ENCODE assay signal across 8 cellular contexts in genomic region chr9:104927216-104927911, GRCh38. TPM values are rescaled to one million over a fixed set of nuclear protein-coding genes. Genes with fewer than 3 reads are reported as not detected.
DNase-seq lines count a peak whose midpoint lies in the region; ATAC-seq and TF ChIP-seq lines count a peak whose summit lies in the region.

No MANE protein-coding gene starts in this region.

- no peak for DNase-seq in GM12864 (ENCODE audit: low read depth)
- peak; percentile 18 for DNase-seq in MM.1S
- DNase-seq in activated CD8-positive, alpha-beta memory T cell treated with anti-CD3 and anti-CD28 coated beads, Interleukin-2, amount 50 U/mL, for 48 hours, result peak; percentile 70
- DNase-seq in fibroblast of lung (ENCODE audit: low read depth in 2 of 2), result peak; percentile 44 to 62
- peak; percentile 51 to 79 for DNase-seq in tibial artery

- H2AFZ ChIP-seq in MM.1S (ENCODE audit: low read length) (peak overlapping the region; percentile 49), fibroblast of lung (ENCODE audit: low read length) (peak overlapping the region; percentile 47)

- H3K27ac ChIP-seq in MM.1S (ENCODE audit: low read length) (peak overlapping the region; percentile 6; the same call in 1 of the 2 replicates), fibroblast of lung (ENCODE audit: insufficient read depth, low read length) (peak overlapping the region; percentile 73), muscle layer of duodenum (ENCODE audit: low read length) (peak overlapping the region; percentile 90), tibial artery (peak overlapping the region; percentile 82 to 92)

- H3K9me3 ChIP-seq in MM.1S (replicated peaks; ENCODE audit: insufficient read depth, low read length), result no peaks in the 10 kb centered on the region
- H3K9me3 ChIP-seq in fibroblast of lung (ENCODE audit: control insufficient read depth, insufficient read depth, low read depth, low read length), result no peaks in the 10 kb centered on the region
- H3K9me3 ChIP-seq in muscle layer of duodenum (ENCODE audit: control insufficient read depth in 1 of 2, low read length in 2 of 2), result no peaks in the 10 kb centered on the region
- no peaks in the 10 kb centered on the region for H3K9me3 ChIP-seq in tibial artery

- H3K79me2 ChIP-seq in MM.1S (ENCODE audit: low read length), result no peaks in the 10 kb centered on the region; the same call in 1 of the 2 replicates
- H3K79me2 ChIP-seq in fibroblast of lung (ENCODE audit: control insufficient read depth, insufficient read depth, low read length), result peaks cover 32% of the 10 kb centered on the region

- intact Hi-C loops in tibial artery (cut with DNase I; ENCODE audit: low total_unique reads), result loop anchor here (5.0 kb wide), 1 partner anchor 490 kb away; no protein-coding TSS in a partner anchor

- H3K27me3 ChIP-seq in MM.1S (replicated peaks; ENCODE audit: insufficient read depth, low read length) (no peaks in the 10 kb centered on the region; the same call in 1 of the 2 replicates), fibroblast of lung (ENCODE audit: control insufficient read depth, insufficient read depth, low read length) (no peaks in the 10 kb centered on the region), muscle layer of duodenum (ENCODE audit: low read depth, low read length) (no peaks in the 10 kb centered on the region), tibial artery (no peaks in the 10 kb centered on the region)

- H3K4me2 ChIP-seq in MM.1S (ENCODE audit: low read depth, low read length) (peak overlapping the region; percentile 80), fibroblast of lung (ENCODE audit: extremely low read depth, insufficient read depth, low read length) (peak overlapping the region; percentile 72)

- H3F3A ChIP-seq in MM.1S (ENCODE audit: insufficient read depth, low read length), result peaks cover 11% of the 10 kb centered on the region

- H4K20me1 ChIP-seq in MM.1S (ENCODE audit: insufficient read depth, low read length), result no peaks in the 10 kb centered on the region
- no peaks in the 10 kb centered on the region for H4K20me1 ChIP-seq in fibroblast of lung (ENCODE audit: control insufficient read depth, extremely low read depth, insufficient read depth, low read length)

- no peaks in the 10 kb centered on the region for H3K9me2 ChIP-seq in MM.1S (replicated peaks; ENCODE audit: insufficient read depth, low read length)

- ATAC-seq in HG02678 (IDR thresholded peaks at IDR 0.05; ENCODE audit: unreplicated experiment) (no peak), GM21529 (IDR thresholded peaks at IDR 0.05; ENCODE audit: unreplicated experiment) (no peak)

- TF ChIP-seq CTCF in GM12864 (IDR thresholded peaks at IDR 0.05; ENCODE audit: low read depth, low read length, missing control alignments) (no peak), MM.1S (IDR thresholded peaks at IDR 0.05; ENCODE audit: low read length) (no peak), fibroblast of lung (conservative IDR thresholded peaks at IDR 0.05 in 1 of 2, IDR thresholded peaks at IDR 0.05 in 1 of 2; ENCODE audit: low read depth in 1 of 2, low read length in 2 of 2) (no peak), tibial artery (IDR thresholded peaks at IDR 0.05) (no peak)

- peak overlapping the region; percentile 52 for H3K4me3 ChIP-seq in GM12864 (ENCODE audit: low read depth, low read length)
- H3K4me3 ChIP-seq in MM.1S (ENCODE audit: low read length), result peak overlapping the region; percentile 63
- peak overlapping the region; percentile 89 to 99 (median 96) for H3K4me3 ChIP-seq in fibroblast of lung (replicated peaks in 1 of 4; ENCODE audit: control extremely low read depth in 1 of 4, insufficient read depth in 1 of 4, low read depth in 3 of 4, low read length in 4 of 4)
- peak overlapping the region; percentile 96 to 97 for H3K4me3 ChIP-seq in muscle layer of duodenum (ENCODE audit: low read depth in 1 of 2, low read length in 2 of 2)
- H3K4me3 ChIP-seq in tibial artery, result peak overlapping the region; percentile 86 to 90

- H3K36me3 ChIP-seq in MM.1S (replicated peaks; ENCODE audit: insufficient read depth, low read length), result no peaks in the 10 kb centered on the region
- H3K36me3 ChIP-seq in fibroblast of lung (ENCODE audit: control insufficient read depth, insufficient read depth, low read length), result no peaks in the 10 kb centered on the region
- H3K36me3 ChIP-seq in muscle layer of duodenum (ENCODE audit: control insufficient read depth in 1 of 2, insufficient read depth in 2 of 2, low read length in 2 of 2), result peaks cover 0 to 4% of the 10 kb centered on the region in 2 donors
- H3K36me3 ChIP-seq in tibial artery, result peaks cover 0 to 4% (median 0%) of the 10 kb centered on the region in 3 donors

- H3K4me1 ChIP-seq in MM.1S (ENCODE audit: low read length) (peaks cover under 1% of the 10 kb centered on the region; the same call in 1 of the 2 replicates), fibroblast of lung (ENCODE audit: control insufficient read depth, extremely low read depth, insufficient read depth, low read length) (peaks cover 5% of the 10 kb centered on the region), muscle layer of duodenum (ENCODE audit: control insufficient read depth in 1 of 2, insufficient read depth in 2 of 2, low read length in 2 of 2) (peaks cover 0 to 35% of the 10 kb centered on the region in 2 donors), tibial artery (peaks cover 0 to 35% (median 10%) of the 10 kb centered on the region in 4 donors)

- H3K9ac ChIP-seq in MM.1S (ENCODE audit: low read length) (peak overlapping the region; percentile 58), fibroblast of lung (ENCODE audit: insufficient read depth, low read length) (peak overlapping the region; percentile 57)

RNA-seq across cellular contexts. Expression of gene ABCA1, which starts 0.6 kb away (rescaled TPM):
- 60.4 and 75.2 TPM in 2 replicates for total RNA-seq in fibroblast of lung
- polyA plus RNA-seq in fibroblast of lung, result 11.5 and 22.4 TPM in 2 replicates
- polyA plus RNA-seq in fibroblast of lung (2012), result 7.2 and 12.3 TPM in 2 replicates
- polyA minus RNA-seq in fibroblast of lung (ENCODE audit: low replicate concordance), result 143 and 175 TPM in 2 replicates

Comparison
In these comparisons a context has a peak if more than half of its experiments do, and no peak if none do; other contexts are left out.
1. H3K27ac ChIP-seq: peak in every context shown above with its lines; median percentile 90 in muscle layer of duodenum; 87 in tibial artery; 73 in fibroblast of lung; 6 in MM.1S.